ENCODE assay signal across 12 cellular contexts in genomic region chr2:196113061-196113974, GRCh38. TPM values are rescaled to one million over a fixed set of nuclear protein-coding genes. Genes with fewer than 3 reads are reported as not detected.
DNase-seq lines count a peak whose midpoint lies in the region; ATAC-seq and TF ChIP-seq lines count a peak whose summit lies in the region.
"Had no signal": no experiment of that assay in that cellular context is flagged by ENCODE, and none has a peak within 500 bp of the region (broad histone marks: within the 10 kb centered on the region; RNA-seq: fewer than 3 reads in every experiment).

No MANE protein-coding gene starts in this region.

- H3K9me3 ChIP-seq in CD8-positive, alpha-beta memory T cell (ENCODE audit: low read length): no peaks in the 10 kb centered on the region
- no peaks in the 10 kb centered on the region for H3K9me3 ChIP-seq in SK-N-SH

- no peaks in the 10 kb centered on the region for H3K27me3 ChIP-seq in CD8-positive, alpha-beta memory T cell (ENCODE audit: insufficient read depth, low read length, poor library complexity, severe bottlenecking)
- no peaks in the 10 kb centered on the region for H3K27me3 ChIP-seq in SK-N-SH (ENCODE audit: insufficient read depth)

- no peak for TF ChIP-seq CTCF in SK-N-SH (IDR thresholded peaks at IDR 0.05)
- no peak for TF ChIP-seq CTCF in osteocyte (IDR thresholded peaks at IDR 0.05)

- no peak overlapping the region for H3K9ac ChIP-seq in SK-N-SH

- no peak for TF ChIP-seq RAD21 in SK-N-SH (IDR thresholded peaks at IDR 0.05; ENCODE audit: low read length)

- no peaks in the 10 kb centered on the region for H3K9me3 Mint-ChIP-seq in CD8-positive, alpha-beta memory T cell
- no peaks in the 10 kb centered on the region for H3K9me3 Mint-ChIP-seq in osteocyte (ENCODE audit: unreplicated experiment)
- no peaks in the 10 kb centered on the region for H3K9me3 Mint-ChIP-seq in activated T-cell treated with anti-CD3 and anti-CD28 coated beads, Interleukin-2, amount 50 U/mL, for 72 hours
- H3K9me3 Mint-ChIP-seq: activated naive CD4-positive, alpha-beta T cell treated with anti-CD3 and anti-CD28 coated beads, Interleukin-2, amount 10 ng/mL, durations not matched to agents 7 days and 5 days had no signal

- no peaks in the 10 kb centered on the region for H4K20me1 ChIP-seq in SK-N-SH (ENCODE audit: insufficient read depth)

- no peak overlapping the region for H3K27ac Mint-ChIP-seq in CD8-positive, alpha-beta memory T cell
- peak overlapping the region; percentile 97 for H3K27ac Mint-ChIP-seq in osteocyte (ENCODE audit: unreplicated experiment)
- no peak overlapping the region for H3K27ac Mint-ChIP-seq in activated T-cell treated with anti-CD3 and anti-CD28 coated beads, Interleukin-2, amount 50 U/mL, for 72 hours
- H3K27ac Mint-ChIP-seq: activated naive CD4-positive, alpha-beta T cell treated with anti-CD3 and anti-CD28 coated beads, Interleukin-2, amount 10 ng/mL, durations not matched to agents 7 days and 5 days had no signal

- H3K9me2 ChIP-seq in SK-N-SH: no peaks in the 10 kb centered on the region

- POLR2A ChIA-PET in CD8-positive, alpha-beta memory T cell (lab: Charles Lee): interaction anchor here (0.6 kb wide), 1 partner anchor 262 kb away, joined by 6 read pairs; no protein-coding TSS in a partner anchor
- POLR2A ChIA-PET in SK-N-SH (lab: Yijun Ruan, JAX): no interaction called here

- H3K4me3 Mint-ChIP-seq in CD8-positive, alpha-beta memory T cell: peak overlapping the region in 4 of 7 donors; percentile 9 to 46 (median 26)
- H3K4me3 Mint-ChIP-seq in osteocyte (ENCODE audit: unreplicated experiment): peak overlapping the region; percentile 66
- peak overlapping the region in 1 of 2 donors; percentile 18 for H3K4me3 Mint-ChIP-seq in activated T-cell treated with anti-CD3 and anti-CD28 coated beads, Interleukin-2, amount 50 U/mL, for 72 hours
- H3K4me3 Mint-ChIP-seq: activated naive CD4-positive, alpha-beta T cell treated with anti-CD3 and anti-CD28 coated beads, Interleukin-2, amount 10 ng/mL, durations not matched to agents 7 days and 5 days had no signal

- CTCF ChIA-PET in CD8-positive, alpha-beta memory T cell (lab: Charles Lee): interaction anchor here (1.2 to 1.8 kb wide), 2 partner anchors 35 to 45 kb away, joined by 5 read pairs; partner anchors contain the start of gene DNAH7
- CTCF ChIA-PET in SK-N-SH (lab: Yijun Ruan, JAX): interaction anchor here (0.6 to 1.4 kb wide), 2 partner anchors 33 to 35 kb away, joined by 3 to 4 read pairs; no protein-coding TSS in a partner anchor

- H2AFZ ChIP-seq in SK-N-SH (ENCODE audit: low read depth): peak overlapping the region; percentile 87

- H3K79me2 ChIP-seq in SK-N-SH (ENCODE audit: insufficient read depth): no peaks in the 10 kb centered on the region

- H3F3A ChIP-seq in SK-N-SH (replicated peaks; ENCODE audit: insufficient read depth): no peaks in the 10 kb centered on the region

- no peak overlapping the region for H3K27ac ChIP-seq in CD8-positive, alpha-beta memory T cell (ENCODE audit: low read depth, low read length)
- peak overlapping the region in 1 of 2 experiments; percentile 43; a peak in 3 of 4 replicates for H3K27ac ChIP-seq in SK-N-SH (ENCODE audit: low read depth in 2 of 2, low read length in 1 of 2)

- ATAC-seq in HG03571 (IDR thresholded peaks at IDR 0.05; ENCODE audit: unreplicated experiment): no peak
- ATAC-seq in activated T-cell treated with anti-CD3 and anti-CD28 coated beads, Interleukin-2, amount 50 U/mL, for 72 hours (replicated peaks in 1 of 2): no peak

- H3K27me3 Mint-ChIP-seq in CD8-positive, alpha-beta memory T cell: no peaks in the 10 kb centered on the region
- no peaks in the 10 kb centered on the region for H3K27me3 Mint-ChIP-seq in osteocyte (ENCODE audit: unreplicated experiment)
- no peaks in the 10 kb centered on the region for H3K27me3 Mint-ChIP-seq in activated T-cell treated with anti-CD3 and anti-CD28 coated beads, Interleukin-2, amount 50 U/mL, for 72 hours (ENCODE audit: low read depth)
- H3K27me3 Mint-ChIP-seq: activated naive CD4-positive, alpha-beta T cell treated with anti-CD3 and anti-CD28 coated beads, Interleukin-2, amount 10 ng/mL, durations not matched to agents 7 days and 5 days had no signal

- TF ChIP-seq EP300 in SK-N-SH (IDR thresholded peaks at IDR 0.05; ENCODE audit: borderline replicate concordance in 1 of 2, low read depth in 1 of 2, low read length in 1 of 2): no peak

- peaks cover 4% of the 10 kb centered on the region for H3K4me1 ChIP-seq in CD8-positive, alpha-beta memory T cell (ENCODE audit: insufficient read depth, low read length)
- H3K4me1 ChIP-seq in SK-N-SH (ENCODE audit: control insufficient read depth in 1 of 2, insufficient read depth in 2 of 2, low read depth in 1 of 2, low read length in 1 of 2): peaks cover 0 to 13% of the 10 kb centered on the region in 2 experiments; a peak in 1 of 4 replicates

- H3K4me3 ChIP-seq in CD8-positive, alpha-beta memory T cell (ENCODE audit: low read length): no peak overlapping the region
- no peak overlapping the region for H3K4me3 ChIP-seq in SK-N-SH (ENCODE audit: low read depth in 2 of 2, low read length in 1 of 2)
- H3K4me3 ChIP-seq: lung had no signal

- WGBS in SK-N-SH (ENCODE audit: low lambda C conversion rate): 75% methylated on average over 7 of the region's 7 CpGs

- no peak for DNase-seq in CD8-positive, alpha-beta memory T cell
- DNase-seq in SK-N-SH (no peak), fibroblast of the conjunctiva (ENCODE audit: low read depth) (peak; percentile 30), osteocyte (ENCODE audit: extremely low spot score, unreplicated experiment) (no peak), GDM1 (lab: John Stamatoyannopoulos, UW) (no peak), RPMI8226 (no peak)
- no peak for DNase-seq in activated T-cell treated with anti-CD3 and anti-CD28 coated beads, Interleukin-2, amount 50 U/mL, for 72 hours
- DNase-seq: activated naive CD4-positive, alpha-beta T cell treated with anti-CD3 and anti-CD28 coated beads, Interleukin-2, amount 10 ng/mL, durations not matched to agents 7 days and 5 days; DMS79 treated with DMSO at 0.1 percent for 48 hours; NCI-H345 had no signal

- no peak overlapping the region for H3K4me2 ChIP-seq in SK-N-SH

- H3K36me3 Mint-ChIP-seq in CD8-positive, alpha-beta memory T cell: no peaks in the 10 kb centered on the region
- H3K36me3 Mint-ChIP-seq in osteocyte (ENCODE audit: unreplicated experiment): no peaks in the 10 kb centered on the region
- no peaks in the 10 kb centered on the region for H3K36me3 Mint-ChIP-seq in activated T-cell treated with anti-CD3 and anti-CD28 coated beads, Interleukin-2, amount 50 U/mL, for 72 hours (ENCODE audit: insufficient read depth in 2 of 2)
- H3K36me3 Mint-ChIP-seq: activated naive CD4-positive, alpha-beta T cell treated with anti-CD3 and anti-CD28 coated beads, Interleukin-2, amount 10 ng/mL, durations not matched to agents 7 days and 5 days had no signal

- no peaks in the 10 kb centered on the region for H3K36me3 ChIP-seq in CD8-positive, alpha-beta memory T cell (ENCODE audit: insufficient read depth, low read length)
- no peaks in the 10 kb centered on the region for H3K36me3 ChIP-seq in SK-N-SH (replicated peaks in 1 of 2; ENCODE audit: control insufficient read depth in 1 of 2, insufficient read depth in 2 of 2, low read length in 1 of 2)

- peaks cover 11 to 28% (median 23%) of the 10 kb centered on the region in 3 donors for H3K4me1 Mint-ChIP-seq in CD8-positive, alpha-beta memory T cell
- H3K4me1 Mint-ChIP-seq in osteocyte (ENCODE audit: unreplicated experiment): peaks cover 43% of the 10 kb centered on the region
- peaks cover 10% of the 10 kb centered on the region for H3K4me1 Mint-ChIP-seq in activated T-cell treated with anti-CD3 and anti-CD28 coated beads, Interleukin-2, amount 50 U/mL, for 72 hours (ENCODE audit: low read depth)

TF ChIP-seq in SK-N-SH, 30 proteins besides CTCF, POLR2A, EP300 and RAD21 (continues in another document):
- TF ChIP-seq MAX (IDR thresholded peaks at IDR 0.05; ENCODE audit: low read depth) (no peak), RCOR1 (IDR thresholded peaks at IDR 0.05; ENCODE audit: low read length) (no peak), MXI1 (IDR thresholded peaks at IDR 0.05; ENCODE audit: low read depth, low read length) (no peak), TAF1 (IDR thresholded peaks at IDR 0.05; ENCODE audit: borderline replicate concordance, low read depth, low read length) (no peak), GABPA (IDR thresholded peaks at IDR 0.05; ENCODE audit: low read depth) (no peak), USF1 (IDR thresholded peaks at IDR 0.05; ENCODE audit: borderline replicate concordance, low read depth) (no peak), RXRA (IDR thresholded peaks at IDR 0.05; ENCODE audit: borderline replicate concordance, low read depth) (no peak), ELF1 (IDR thresholded peaks at IDR 0.05) (no peak), TCF12 (IDR thresholded peaks at IDR 0.05) (no peak), GATA2 (CRISPR knock-in tag; IDR thresholded peaks at IDR 0.05) (no peak), FOXM1 (IDR thresholded peaks at IDR 0.05; ENCODE audit: low read depth) (no peak), FOSL2 (IDR thresholded peaks at IDR 0.05; ENCODE audit: borderline replicate concordance, low read depth) (no peak)

RNA-seq across cellular contexts. Expression of gene DNAH7, which starts 44.7 kb away (rescaled TPM):
- not detected for total RNA-seq in CD8-positive, alpha-beta memory T cell
- polyA plus RNA-seq in CD8-positive, alpha-beta memory T cell: not detected
- 0.70 and 1.2 TPM in 2 replicates for polyA plus RNA-seq in SK-N-SH (2012; rRNA removed)
- 0.54 and 0.67 TPM in 2 replicates for polyA plus RNA-seq in SK-N-SH (2012; cell fraction: cytosol; rRNA removed)
- 0.97 and 2.3 TPM in 2 replicates for polyA plus RNA-seq in SK-N-SH (2012; cell fraction: nucleus; rRNA removed)
- total RNA-seq in osteocyte: 0.43 and 1.0 TPM in 2 replicates
- under 1 TPM in 1 of 2 donors, not detected in 1; 0.02 TPM for total RNA-seq in activated T-cell treated with anti-CD3 and anti-CD28 coated beads, Interleukin-2, amount 50 U/mL, for 72 hours

RNA-seq across cellular contexts. Expression of gene STK17B, which starts 58.1 kb away (rescaled TPM):
- 100 to 1,000 TPM; 121 to 130 TPM for total RNA-seq in CD8-positive, alpha-beta memory T cell
- 54.6 TPM for polyA plus RNA-seq in CD8-positive, alpha-beta memory T cell
- polyA plus RNA-seq in SK-N-SH (2012; rRNA removed): 5.1 and 6.1 TPM in 2 replicates
- 6.4 and 7.7 TPM in 2 replicates for polyA plus RNA-seq in SK-N-SH (2012; cell fraction: cytosol; rRNA removed)
- polyA plus RNA-seq in SK-N-SH (2012; cell fraction: nucleus; rRNA removed): 4.8 and 9.5 TPM in 2 replicates
- total RNA-seq in osteocyte: 77.5 and 89.3 TPM in 2 replicates
- total RNA-seq in activated T-cell treated with anti-CD3 and anti-CD28 coated beads, Interleukin-2, amount 50 U/mL, for 72 hours: 100 to 1,000 TPM; 279 to 280 TPM
